ENCODE assay signal across 1 cellular context in the genomic region with DNA sequence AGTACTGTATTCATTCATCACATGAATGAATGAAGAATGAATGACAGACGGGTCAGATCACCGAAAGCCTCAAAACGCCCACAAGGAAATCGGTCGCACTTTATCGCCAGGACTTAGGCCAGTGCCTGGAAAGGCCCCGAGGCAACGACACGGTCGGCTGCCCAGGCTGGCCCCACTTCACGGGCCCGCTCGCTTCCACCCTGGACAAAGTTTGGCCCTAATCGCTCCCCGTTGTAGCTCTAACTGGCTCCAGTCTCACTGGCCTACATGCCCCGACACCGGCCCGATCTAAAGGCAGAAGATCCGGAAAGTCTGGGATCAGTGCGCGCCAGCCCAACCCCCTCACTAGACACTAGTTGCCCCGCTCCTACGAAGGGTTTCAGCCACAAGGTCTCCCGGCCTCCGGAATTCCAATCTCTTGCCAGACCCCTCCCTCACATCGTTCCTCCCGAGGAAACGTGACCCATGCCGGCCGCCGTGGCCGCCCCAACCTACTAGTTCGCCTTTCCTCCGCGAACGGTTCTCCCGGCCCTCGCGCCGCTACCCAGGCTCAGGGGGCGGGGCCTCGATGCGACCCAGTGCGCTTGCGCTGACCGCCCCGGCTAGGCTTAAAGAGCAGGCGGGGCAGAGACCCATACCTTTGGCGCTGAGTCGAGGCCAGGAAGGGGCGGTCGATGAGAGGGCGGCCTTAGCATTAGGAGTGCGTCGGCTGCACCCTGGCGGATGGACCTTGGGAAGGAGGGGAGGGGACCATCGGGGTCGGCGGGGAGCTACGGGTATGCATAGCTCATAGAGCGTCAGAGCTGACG.
TF ChIP-seq lines count a peak whose summit lies in the region.

A gene (minus strand): TSS at position 575 of the 809 bp plus-strand sequence. CDS start 3,954 bp downstream, outside the sequence.
A gene (plus strand): TSS at position 637 of the 809 bp plus-strand sequence. CDS start 22,138 bp downstream, outside the sequence.

TF ChIP-seq in HepG2, 621 proteins besides CTCF, POLR2A, EP300 and RAD21 (continued from another document and continues in another):
- TF ChIP-seq, protein P1, sequence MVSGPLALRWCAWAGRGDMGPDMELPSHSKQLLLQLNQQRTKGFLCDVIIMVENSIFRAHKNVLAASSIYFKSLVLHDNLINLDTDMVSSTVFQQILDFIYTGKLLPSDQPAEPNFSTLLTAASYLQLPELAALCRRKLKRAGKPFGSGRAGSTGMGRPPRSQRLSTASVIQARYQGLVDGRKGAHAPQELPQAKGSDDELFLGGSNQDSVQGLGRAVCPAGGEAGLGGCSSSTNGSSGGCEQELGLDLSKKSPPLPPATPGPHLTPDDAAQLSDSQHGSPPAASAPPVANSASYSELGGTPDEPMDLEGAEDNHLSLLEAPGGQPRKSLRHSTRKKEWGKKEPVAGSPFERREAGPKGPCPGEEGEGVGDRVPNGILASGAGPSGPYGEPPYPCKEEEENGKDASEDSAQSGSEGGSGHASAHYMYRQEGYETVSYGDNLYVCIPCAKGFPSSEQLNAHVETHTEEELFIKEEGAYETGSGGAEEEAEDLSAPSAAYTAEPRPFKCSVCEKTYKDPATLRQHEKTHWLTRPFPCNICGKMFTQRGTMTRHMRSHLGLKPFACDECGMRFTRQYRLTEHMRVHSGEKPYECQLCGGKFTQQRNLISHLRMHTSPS (CRISPR knock-in tag; IDR thresholded peaks at IDR 0.05; ENCODE audit: low read depth) = peak; percentile 18
- TF ChIP-seq KMT2B (CRISPR knock-in tag; IDR thresholded peaks at IDR 0.05) (peak; percentile 90), KDM6A (CRISPR knock-in tag; IDR thresholded peaks at IDR 0.05; ENCODE audit: low read depth) (peak; percentile 75; the same call in 1 of the 2 replicates), PTBP1 (IDR thresholded peaks at IDR 0.05; ENCODE audit: low read depth, low read length, poor library complexity, severe bottlenecking) (peak; percentile 92), ZNF563 (CRISPR knock-in tag; IDR thresholded peaks at IDR 0.05) (peak; percentile 90), ATM (IDR thresholded peaks at IDR 0.05; ENCODE audit: borderline replicate concordance) (no peak), ZNF549 (CRISPR knock-in tag; IDR thresholded peaks at IDR 0.05) (no peak), JUNB (CRISPR knock-in tag; IDR thresholded peaks at IDR 0.05; ENCODE audit: borderline replicate concordance) (no peak; the same call in 1 of the 2 replicates), YEATS2 (CRISPR knock-in tag; IDR thresholded peaks at IDR 0.05; ENCODE audit: borderline replicate concordance) (peak; percentile 95; the same call in 1 of the 2 replicates), ZNF253 (CRISPR knock-in tag; IDR thresholded peaks at IDR 0.05; ENCODE audit: borderline replicate concordance) (peak; percentile 91; the same call in 1 of the 2 replicates), ZNF484 (CRISPR knock-in tag; IDR thresholded peaks at IDR 0.05; ENCODE audit: borderline replicate concordance, low read depth) (no peak), ZNF547 (CRISPR knock-in tag; IDR thresholded peaks at IDR 0.05) (peak; percentile 98), RAD51 (IDR thresholded peaks at IDR 0.05; ENCODE audit: borderline replicate concordance) (no peak), ATAD3A (CRISPR knock-in tag; IDR thresholded peaks at IDR 0.05) (peak; percentile 67; the same call in 1 of the 2 replicates), CHCHD3 (CRISPR knock-in tag; IDR thresholded peaks at IDR 0.05) (peak; percentile 87), PHF5A (CRISPR knock-in tag; IDR thresholded peaks at IDR 0.05; ENCODE audit: low read depth, unreplicated experiment) (peak; percentile 99), RBFOX2 (IDR thresholded peaks at IDR 0.05; ENCODE audit: low read depth, low read length) (peak; percentile 98), ZMYM2 (CRISPR knock-in tag; IDR thresholded peaks at IDR 0.05) (no peak; the same call in none of the 2 replicates), ZNF558 (CRISPR knock-in tag; IDR thresholded peaks at IDR 0.05; ENCODE audit: borderline replicate concordance) (peak; percentile 96; the same call in 1 of the 2 replicates), HIVEP1 (CRISPR knock-in tag; IDR thresholded peaks at IDR 0.05) (peak; percentile 96), AHR (CRISPR knock-in tag; IDR thresholded peaks at IDR 0.05) (peak; percentile 93), ZNF350 (CRISPR knock-in tag; IDR thresholded peaks at IDR 0.05; ENCODE audit: borderline replicate concordance, low read depth) (peak; percentile 100), MEF2D (CRISPR knock-in tag; IDR thresholded peaks at IDR 0.05) (peak; percentile 90; the same call in 1 of the 2 replicates), ZNF7 (CRISPR knock-in tag; IDR thresholded peaks at IDR 0.05) (peak; percentile 89), RXRA (CRISPR knock-in tag; IDR thresholded peaks at IDR 0.05) (peak; percentile 88), ZBTB1 (CRISPR knock-in tag; IDR thresholded peaks at IDR 0.05; ENCODE audit: borderline replicate concordance) (0 out of 2 replicates have a peak, but pooled peaks have one; percentile 27), ARNT (IDR thresholded peaks at IDR 0.05) (no peak), ZNF850 (CRISPR knock-in tag; conservative IDR thresholded peaks at IDR 0.05) (no peak)
- TF ChIP-seq, protein P2, sequence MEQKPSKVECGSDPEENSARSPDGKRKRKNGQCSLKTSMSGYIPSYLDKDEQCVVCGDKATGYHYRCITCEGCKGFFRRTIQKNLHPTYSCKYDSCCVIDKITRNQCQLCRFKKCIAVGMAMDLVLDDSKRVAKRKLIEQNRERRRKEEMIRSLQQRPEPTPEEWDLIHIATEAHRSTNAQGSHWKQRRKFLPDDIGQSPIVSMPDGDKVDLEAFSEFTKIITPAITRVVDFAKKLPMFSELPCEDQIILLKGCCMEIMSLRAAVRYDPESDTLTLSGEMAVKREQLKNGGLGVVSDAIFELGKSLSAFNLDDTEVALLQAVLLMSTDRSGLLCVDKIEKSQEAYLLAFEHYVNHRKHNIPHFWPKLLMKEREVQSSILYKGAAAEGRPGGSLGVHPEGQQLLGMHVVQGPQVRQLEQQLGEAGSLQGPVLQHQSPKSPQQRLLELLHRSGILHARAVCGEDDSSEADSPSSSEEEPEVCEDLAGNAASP (CRISPR knock-in tag; IDR thresholded peaks at IDR 0.05; ENCODE audit: borderline replicate concordance) = peak; percentile 73
- TF ChIP-seq, protein P3, sequence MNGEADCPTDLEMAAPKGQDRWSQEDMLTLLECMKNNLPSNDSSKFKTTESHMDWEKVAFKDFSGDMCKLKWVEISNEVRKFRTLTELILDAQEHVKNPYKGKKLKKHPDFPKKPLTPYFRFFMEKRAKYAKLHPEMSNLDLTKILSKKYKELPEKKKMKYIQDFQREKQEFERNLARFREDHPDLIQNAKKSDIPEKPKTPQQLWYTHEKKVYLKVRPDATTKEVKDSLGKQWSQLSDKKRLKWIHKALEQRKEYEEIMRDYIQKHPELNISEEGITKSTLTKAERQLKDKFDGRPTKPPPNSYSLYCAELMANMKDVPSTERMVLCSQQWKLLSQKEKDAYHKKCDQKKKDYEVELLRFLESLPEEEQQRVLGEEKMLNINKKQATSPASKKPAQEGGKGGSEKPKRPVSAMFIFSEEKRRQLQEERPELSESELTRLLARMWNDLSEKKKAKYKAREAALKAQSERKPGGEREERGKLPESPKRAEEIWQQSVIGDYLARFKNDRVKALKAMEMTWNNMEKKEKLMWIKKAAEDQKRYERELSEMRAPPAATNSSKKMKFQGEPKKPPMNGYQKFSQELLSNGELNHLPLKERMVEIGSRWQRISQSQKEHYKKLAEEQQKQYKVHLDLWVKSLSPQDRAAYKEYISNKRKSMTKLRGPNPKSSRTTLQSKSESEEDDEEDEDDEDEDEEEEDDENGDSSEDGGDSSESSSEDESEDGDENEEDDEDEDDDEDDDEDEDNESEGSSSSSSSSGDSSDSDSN (CRISPR knock-in tag; IDR thresholded peaks at IDR 0.05) = peak; percentile 98
- TF ChIP-seq, protein P4, sequence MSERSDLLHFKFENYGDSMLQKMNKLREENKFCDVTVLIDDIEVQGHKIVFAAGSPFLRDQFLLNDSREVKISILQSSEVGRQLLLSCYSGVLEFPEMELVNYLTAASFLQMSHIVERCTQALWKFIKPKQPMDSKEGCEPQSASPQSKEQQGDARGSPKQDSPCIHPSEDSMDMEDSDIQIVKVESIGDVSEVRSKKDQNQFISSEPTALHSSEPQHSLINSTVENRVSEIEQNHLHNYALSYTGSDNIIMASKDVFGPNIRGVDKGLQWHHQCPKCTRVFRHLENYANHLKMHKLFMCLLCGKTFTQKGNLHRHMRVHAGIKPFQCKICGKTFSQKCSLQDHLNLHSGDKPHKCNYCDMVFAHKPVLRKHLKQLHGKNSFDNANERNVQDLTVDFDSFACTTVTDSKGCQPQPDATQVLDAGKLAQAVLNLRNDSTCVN (CRISPR knock-in tag; IDR thresholded peaks at IDR 0.05; ENCODE audit: borderline replicate concordance) = no peak; the same call in none of the 2 replicates
- TF ChIP-seq, protein P5, sequence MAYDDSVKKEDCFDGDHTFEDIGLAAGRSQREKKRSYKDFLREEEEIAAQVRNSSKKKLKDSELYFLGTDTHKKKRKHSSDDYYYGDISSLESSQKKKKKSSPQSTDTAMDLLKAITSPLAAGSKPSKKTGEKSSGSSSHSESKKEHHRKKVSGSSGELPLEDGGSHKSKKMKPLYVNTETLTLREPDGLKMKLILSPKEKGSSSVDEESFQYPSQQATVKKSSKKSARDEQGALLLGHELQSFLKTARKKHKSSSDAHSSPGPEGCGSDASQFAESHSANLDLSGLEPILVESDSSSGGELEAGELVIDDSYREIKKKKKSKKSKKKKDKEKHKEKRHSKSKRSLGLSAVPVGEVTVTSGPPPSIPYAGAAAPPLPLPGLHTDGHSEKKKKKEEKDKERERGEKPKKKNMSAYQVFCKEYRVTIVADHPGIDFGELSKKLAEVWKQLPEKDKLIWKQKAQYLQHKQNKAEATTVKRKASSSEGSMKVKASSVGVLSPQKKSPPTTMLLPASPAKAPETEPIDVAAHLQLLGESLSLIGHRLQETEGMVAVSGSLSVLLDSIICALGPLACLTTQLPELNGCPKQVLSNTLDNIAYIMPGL (CRISPR knock-in tag; IDR thresholded peaks at IDR 0.05; ENCODE audit: borderline replicate concordance in 1 of 2, low read depth in 1 of 2) = peak; percentile 98 to 100
- TF ChIP-seq, protein P6, sequence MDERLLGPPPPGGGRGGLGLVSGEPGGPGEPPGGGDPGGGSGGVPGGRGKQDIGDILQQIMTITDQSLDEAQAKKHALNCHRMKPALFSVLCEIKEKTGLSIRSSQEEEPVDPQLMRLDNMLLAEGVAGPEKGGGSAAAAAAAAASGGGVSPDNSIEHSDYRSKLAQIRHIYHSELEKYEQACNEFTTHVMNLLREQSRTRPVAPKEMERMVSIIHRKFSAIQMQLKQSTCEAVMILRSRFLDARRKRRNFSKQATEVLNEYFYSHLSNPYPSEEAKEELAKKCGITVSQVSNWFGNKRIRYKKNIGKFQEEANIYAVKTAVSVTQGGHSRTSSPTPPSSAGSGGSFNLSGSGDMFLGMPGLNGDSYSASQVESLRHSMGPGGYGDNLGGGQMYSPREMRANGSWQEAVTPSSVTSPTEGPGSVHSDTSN (CRISPR knock-in tag; IDR thresholded peaks at IDR 0.05) = no peak
- TF ChIP-seq, protein P7, sequence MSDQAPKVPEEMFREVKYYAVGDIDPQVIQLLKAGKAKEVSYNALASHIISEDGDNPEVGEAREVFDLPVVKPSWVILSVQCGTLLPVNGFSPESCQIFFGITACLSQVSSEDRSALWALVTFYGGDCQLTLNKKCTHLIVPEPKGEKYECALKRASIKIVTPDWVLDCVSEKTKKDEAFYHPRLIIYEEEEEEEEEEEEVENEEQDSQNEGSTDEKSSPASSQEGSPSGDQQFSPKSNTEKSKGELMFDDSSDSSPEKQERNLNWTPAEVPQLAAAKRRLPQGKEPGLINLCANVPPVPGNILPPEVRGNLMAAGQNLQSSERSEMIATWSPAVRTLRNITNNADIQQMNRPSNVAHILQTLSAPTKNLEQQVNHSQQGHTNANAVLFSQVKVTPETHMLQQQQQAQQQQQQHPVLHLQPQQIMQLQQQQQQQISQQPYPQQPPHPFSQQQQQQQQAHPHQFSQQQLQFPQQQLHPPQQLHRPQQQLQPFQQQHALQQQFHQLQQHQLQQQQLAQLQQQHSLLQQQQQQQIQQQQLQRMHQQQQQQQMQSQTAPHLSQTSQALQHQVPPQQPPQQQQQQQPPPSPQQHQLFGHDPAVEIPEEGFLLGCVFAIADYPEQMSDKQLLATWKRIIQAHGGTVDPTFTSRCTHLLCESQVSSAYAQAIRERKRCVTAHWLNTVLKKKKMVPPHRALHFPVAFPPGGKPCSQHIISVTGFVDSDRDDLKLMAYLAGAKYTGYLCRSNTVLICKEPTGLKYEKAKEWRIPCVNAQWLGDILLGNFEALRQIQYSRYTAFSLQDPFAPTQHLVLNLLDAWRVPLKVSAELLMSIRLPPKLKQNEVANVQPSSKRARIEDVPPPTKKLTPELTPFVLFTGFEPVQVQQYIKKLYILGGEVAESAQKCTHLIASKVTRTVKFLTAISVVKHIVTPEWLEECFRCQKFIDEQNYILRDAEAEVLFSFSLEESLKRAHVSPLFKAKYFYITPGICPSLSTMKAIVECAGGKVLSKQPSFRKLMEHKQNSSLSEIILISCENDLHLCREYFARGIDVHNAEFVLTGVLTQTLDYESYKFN (CRISPR knock-in tag; conservative IDR thresholded peaks at IDR 0.05) = peak; percentile 89
- TF ChIP-seq, protein P8, sequence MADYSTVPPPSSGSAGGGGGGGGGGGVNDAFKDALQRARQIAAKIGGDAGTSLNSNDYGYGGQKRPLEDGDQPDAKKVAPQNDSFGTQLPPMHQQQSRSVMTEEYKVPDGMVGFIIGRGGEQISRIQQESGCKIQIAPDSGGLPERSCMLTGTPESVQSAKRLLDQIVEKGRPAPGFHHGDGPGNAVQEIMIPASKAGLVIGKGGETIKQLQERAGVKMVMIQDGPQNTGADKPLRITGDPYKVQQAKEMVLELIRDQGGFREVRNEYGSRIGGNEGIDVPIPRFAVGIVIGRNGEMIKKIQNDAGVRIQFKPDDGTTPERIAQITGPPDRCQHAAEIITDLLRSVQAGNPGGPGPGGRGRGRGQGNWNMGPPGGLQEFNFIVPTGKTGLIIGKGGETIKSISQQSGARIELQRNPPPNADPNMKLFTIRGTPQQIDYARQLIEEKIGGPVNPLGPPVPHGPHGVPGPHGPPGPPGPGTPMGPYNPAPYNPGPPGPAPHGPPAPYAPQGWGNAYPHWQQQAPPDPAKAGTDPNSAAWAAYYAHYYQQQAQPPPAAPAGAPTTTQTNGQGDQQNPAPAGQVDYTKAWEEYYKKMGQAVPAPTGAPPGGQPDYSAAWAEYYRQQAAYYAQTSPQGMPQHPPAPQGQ (CRISPR knock-in tag; IDR thresholded peaks at IDR 0.05; ENCODE audit: borderline replicate concordance) = peak; percentile 90; the same call in 1 of the 2 replicates
- TF ChIP-seq, protein P9, sequence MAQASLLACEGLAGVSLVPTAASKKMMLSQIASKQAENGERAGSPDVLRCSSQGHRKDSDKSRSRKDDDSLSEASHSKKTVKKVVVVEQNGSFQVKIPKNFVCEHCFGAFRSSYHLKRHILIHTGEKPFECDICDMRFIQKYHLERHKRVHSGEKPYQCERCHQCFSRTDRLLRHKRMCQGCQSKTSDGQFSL (CRISPR knock-in tag; IDR thresholded peaks at IDR 0.05) = peak; percentile 38; the same call in 1 of the 2 replicates
- TF ChIP-seq, protein P10, sequence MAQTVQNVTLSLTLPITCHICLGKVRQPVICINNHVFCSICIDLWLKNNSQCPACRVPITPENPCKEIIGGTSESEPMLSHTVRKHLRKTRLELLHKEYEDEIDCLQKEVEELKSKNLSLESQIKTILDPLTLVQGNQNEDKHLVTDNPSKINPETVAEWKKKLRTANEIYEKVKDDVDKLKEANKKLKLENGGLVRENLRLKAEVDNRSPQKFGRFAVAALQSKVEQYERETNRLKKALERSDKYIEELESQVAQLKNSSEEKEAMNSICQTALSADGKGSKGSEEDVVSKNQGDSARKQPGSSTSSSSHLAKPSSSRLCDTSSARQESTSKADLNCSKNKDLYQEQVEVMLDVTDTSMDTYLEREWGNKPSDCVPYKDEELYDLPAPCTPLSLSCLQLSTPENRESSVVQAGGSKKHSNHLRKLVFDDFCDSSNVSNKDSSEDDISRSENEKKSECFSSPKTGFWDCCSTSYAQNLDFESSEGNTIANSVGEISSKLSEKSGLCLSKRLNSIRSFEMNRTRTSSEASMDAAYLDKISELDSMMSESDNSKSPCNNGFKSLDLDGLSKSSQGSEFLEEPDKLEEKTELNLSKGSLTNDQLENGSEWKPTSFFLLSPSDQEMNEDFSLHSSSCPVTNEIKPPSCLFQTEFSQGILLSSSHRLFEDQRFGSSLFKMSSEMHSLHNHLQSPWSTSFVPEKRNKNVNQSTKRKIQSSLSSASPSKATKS (CRISPR knock-in tag; IDR thresholded peaks at IDR 0.05) = no peak
